21 cellular contexts compared by ENCODE assay signal in the genomic region with DNA sequence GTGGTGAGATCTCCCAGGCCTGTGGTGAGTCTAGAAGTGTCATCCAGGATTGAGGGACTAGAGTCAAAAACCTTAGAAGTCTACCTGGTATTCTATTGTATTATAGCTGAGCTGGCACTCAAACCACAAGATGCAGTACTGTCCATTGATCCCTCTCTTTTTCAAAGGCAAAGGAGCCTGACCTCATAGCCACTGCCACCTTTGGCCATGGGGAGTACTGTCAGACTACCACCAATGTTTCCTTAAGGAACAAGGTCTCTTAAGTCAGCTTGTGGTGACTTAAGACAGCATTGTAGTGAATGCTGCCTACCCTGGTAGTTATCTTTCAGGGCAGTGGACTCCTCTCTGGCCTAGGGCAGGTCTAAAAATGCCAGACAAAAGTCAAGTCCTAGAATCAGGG.
"Had no signal": no experiment of that assay in that cellular context is flagged by ENCODE, and none has a peak within 500 bp of the region (broad histone marks: within the 10 kb centered on the region; RNA-seq: fewer than 3 reads in every experiment).

No MANE protein-coding gene starts in this region.

- FAIRE-seq: RCC 7860 had no signal

- DNase-seq: KBM-7, MV-4-11, NCI-H1048, NCI-H1105, NCI-H1417, NCI-H187, NCI-H2029, NCI-H2081 treated with DMSO at 0.1 percent for 48 hours, NCI-H2171, NCI-H226, NCI-H446, NCI-H510A, NCI-H524 treated with DMSO at 0.1 percent for 48 hours, NCI-H69, NCI-H774, Right ventricle myocardium superior, RPMI8226, SIG-M5, SK-N-SH, SW 1271 had no signal

- H3K4me2 ChIP-seq: SK-N-SH had no signal

- H3K9ac ChIP-seq: SK-N-SH had no signal

- H3K9me3 ChIP-seq: SK-N-SH had no signal
